ENCODE assay signal across 8 cellular contexts in the genomic region with DNA sequence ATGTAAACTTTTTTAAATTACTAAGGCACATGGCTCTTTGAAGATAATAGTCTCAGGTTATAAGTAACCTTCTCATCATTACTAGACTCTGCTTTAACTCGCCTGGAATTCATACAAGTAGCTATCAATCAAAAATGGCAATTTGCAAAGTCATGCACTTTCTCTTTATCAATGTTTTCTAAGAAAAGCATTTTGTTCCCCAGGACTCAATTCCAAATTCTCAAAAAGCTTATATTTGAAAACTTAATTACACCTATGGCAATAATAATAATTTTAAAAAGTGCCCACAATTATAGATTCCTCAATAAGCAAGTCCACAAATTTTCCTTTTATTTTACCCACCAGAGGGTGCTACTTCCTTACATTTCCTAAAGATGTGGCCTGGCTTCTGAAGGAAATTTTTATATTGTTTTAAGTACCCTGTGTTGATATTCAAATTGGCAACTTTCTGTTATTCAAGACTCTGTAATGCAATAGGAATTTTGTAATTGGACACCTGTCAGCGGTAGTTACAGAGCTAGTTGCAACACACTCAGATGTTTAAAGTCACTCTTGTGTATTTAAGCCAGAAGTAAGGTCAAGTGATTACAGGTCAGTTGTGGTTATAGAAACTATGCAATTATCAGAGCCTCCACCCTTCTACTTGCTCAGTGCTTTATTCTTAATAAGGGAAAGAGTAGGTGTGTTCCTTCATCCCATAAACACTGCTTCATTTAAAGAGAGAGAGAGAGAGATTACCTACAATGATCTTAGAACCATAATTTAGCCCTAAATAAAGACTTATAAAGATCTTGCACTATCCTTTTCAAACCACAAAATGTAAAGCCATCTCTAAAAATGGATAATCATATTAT. TPM values are rescaled to one million over a fixed set of nuclear protein-coding genes. Genes with fewer than 3 reads are reported as not detected.
DNase-seq lines count a peak whose midpoint lies in the region; ATAC-seq and TF ChIP-seq lines count a peak whose summit lies in the region.

No MANE protein-coding gene starts in this region.

- no peak for TF ChIP-seq POLR2A in right lobe of liver (IDR thresholded peaks at IDR 0.05)

- DNase-seq in DMS153 treated with DMSO at 0.1 percent for 48 hours (lab: John Stamatoyannopoulos, UW; ENCODE audit: unreplicated experiment) (peak; percentile 67), NCI-H526 treated with DMSO at 0.1 percent for 48 hours (lab: John Stamatoyannopoulos, UW) (peak; percentile 83), choroid plexus epithelial cell (ENCODE audit: low read depth) (peak; percentile 96), right lobe of liver (no peak), ecto neural progenitor cell (ENCODE audit: low spot score) (no peak)

- H3K4me1 ChIP-seq in right lobe of liver, result peaks cover 0 to 16% (median 5%) of the 10 kb centered on the region in 4 donors

- peak overlapping the region in 1 of 3 donors; percentile 12 for H3K27ac ChIP-seq in right lobe of liver

- peak; percentile 54 for TF ChIP-seq CTCF in choroid plexus epithelial cell (conservative IDR thresholded peaks at IDR 0.05; ENCODE audit: low read depth, low read length)
- peak; percentile 41 to 51 (median 48) for TF ChIP-seq CTCF in right lobe of liver (IDR thresholded peaks at IDR 0.05)

- H3K36me3 ChIP-seq in right lobe of liver, result no peaks in the 10 kb centered on the region

- no peaks in the 10 kb centered on the region for H3K27me3 ChIP-seq in right lobe of liver

- WGBS in right lobe of liver (ENCODE audit: insufficient coverage, low coverage, low lambda C conversion rate, missing lambda C conversion rate), result 49% methylated on average over 2 of the region's 2 CpGs

- intact Hi-C loops in right lobe of liver (cut with DNase I), result loop anchor here in 1 of 2 donors (10.0 kb wide), 1 partner anchor 67 kb away; no protein-coding TSS in a partner anchor

- H3K4me3 ChIP-seq in choroid plexus epithelial cell (ENCODE audit: low read depth, low read length) (no peak overlapping the region), right lobe of liver (no peak overlapping the region)

- H3K9me3 ChIP-seq in right lobe of liver, result no peaks in the 10 kb centered on the region

- ATAC-seq in HG03378 (IDR thresholded peaks at IDR 0.05; ENCODE audit: unreplicated experiment) (peak; percentile 66), right lobe of liver (peak; percentile 88 to 99 (median 95)), HG02840 (IDR thresholded peaks at IDR 0.05; ENCODE audit: low FRiP score, unreplicated experiment) (no peak), GM18858 (IDR thresholded peaks at IDR 0.05; ENCODE audit: unreplicated experiment) (no peak)

RNA-seq across cellular contexts. Expression of a gene that starts 47.1 kb away (rescaled TPM):
- not detected for total RNA-seq in right lobe of liver

RNA-seq across cellular contexts. Expression of a gene that starts 49.1 kb away (rescaled TPM):
- 10 to 100 TPM; 20.6 to 26.7 (median 24.8) TPM for total RNA-seq in right lobe of liver

Comparison
In these comparisons a context has a peak if more than half of its experiments do, and no peak if none do; other contexts are left out.
1. DNase-seq: peak in DMS153 treated with DMSO at 0.1 percent for 48 hours (single experiment), NCI-H526 treated with DMSO at 0.1 percent for 48 hours (single experiment) and choroid plexus epithelial cell (single experiment); none in right lobe of liver (0 of 3) and ecto neural progenitor cell (single experiment).
2. ATAC-seq: peak in HG03378 (single experiment) and right lobe of liver (4 of 4); none in HG02840 (single experiment) and GM18858 (single experiment).